Comparison of ENCODE assay signal across 26 cellular contexts in genomic region chr2:217629347-217629746, GRCh38.
"Had no signal": no experiment of that assay in that cellular context is flagged by ENCODE, and none has a peak within 500 bp of the region (broad histone marks: within the 10 kb centered on the region; RNA-seq: fewer than 3 reads in every experiment).

No MANE protein-coding gene starts in this region.

- H3K27ac ChIP-seq: epithelial cell of prostate, heart right ventricle, left lung, psoas muscle, spleen, suprapubic skin had no signal

- H3K4me1 Mint-ChIP-seq: endodermal cell; stimulated activated naive CD8-positive, alpha-beta T cell treated with anti-CD3 and anti-CD28 coated beads, Interleukin-15, amount 100 ng/mL, for 72 hours had no signal

- H3K27me3 Mint-ChIP-seq: naive thymus-derived CD8-positive, alpha-beta T cell; stimulated activated naive CD8-positive, alpha-beta T cell treated with anti-CD3 and anti-CD28 coated beads, Interleukin-15, amount 100 ng/mL, for 72 hours had no signal

- H3K27ac Mint-ChIP-seq: dendritic cell treated with granulocyte-macrophage colony-stimulating factor and Interleukin-4, amounts not matched to agents 40 ng/mL and 50 ng/mL, for 4 days; endodermal cell had no signal

- DNase-seq: caudate nucleus; cerebellar nuclear complex; effector CD8-positive, alpha-beta T cell; endodermal cell; foreskin fibroblast; heart right ventricle; hippocampal formation; left cardiac atrium; left lung; mesendoderm; midbrain; naive thymus-derived CD8-positive, alpha-beta T cell; psoas muscle; right cardiac atrium; sigmoid colon; spleen; stimulated activated CD4-positive, alpha-beta T cell treated with anti-CD3 and anti-CD28 coated beads, Interleukin-2, amount 100 ng/mL, for 48 hours; stimulated activated naive CD4-positive, alpha-beta T cell; stimulated activated naive CD8-positive, alpha-beta T cell treated with anti-CD3 and anti-CD28 coated beads, Interleukin-15, amount 100 ng/mL, for 72 hours; trophoblast cell had no signal

- ATAC-seq: esophagus mucosa; gastroesophageal sphincter; heart right ventricle; left cardiac atrium; left lung; naive thymus-derived CD8-positive, alpha-beta T cell; psoas muscle; stimulated activated naive CD8-positive, alpha-beta T cell treated with anti-CD3 and anti-CD28 coated beads, Interleukin-15, amount 100 ng/mL, for 72 hours had no signal

- H3K36me3 Mint-ChIP-seq: naive thymus-derived CD8-positive, alpha-beta T cell had no signal

- H3K9me3 Mint-ChIP-seq: dendritic cell treated with granulocyte-macrophage colony-stimulating factor and Interleukin-4, amounts not matched to agents 40 ng/mL and 50 ng/mL, for 4 days; endodermal cell; naive thymus-derived CD8-positive, alpha-beta T cell; stimulated activated naive CD8-positive, alpha-beta T cell treated with anti-CD3 and anti-CD28 coated beads, Interleukin-15, amount 100 ng/mL, for 72 hours had no signal

- H3K4me3 ChIP-seq: gastroesophageal sphincter, heart right ventricle, left lung, psoas muscle, sigmoid colon, spleen, suprapubic skin had no signal

- H3K4me3 Mint-ChIP-seq: dendritic cell treated with granulocyte-macrophage colony-stimulating factor and Interleukin-4, amounts not matched to agents 40 ng/mL and 50 ng/mL, for 4 days; endodermal cell; naive thymus-derived CD8-positive, alpha-beta T cell; neural crest cell; stimulated activated naive CD8-positive, alpha-beta T cell treated with anti-CD3 and anti-CD28 coated beads, Interleukin-15, amount 100 ng/mL, for 72 hours had no signal
